Comparison of ENCODE assay signal across 8 cellular contexts in genomic region chr9:133031496-133031911, GRCh38. TPM values are rescaled to one million over a fixed set of nuclear protein-coding genes. Genes with fewer than 3 reads are reported as not detected.
DNase-seq lines count a peak whose midpoint lies in the region; ATAC-seq and TF ChIP-seq lines count a peak whose summit lies in the region.

No MANE protein-coding gene starts in this region.

- peak overlapping the region; percentile 56 for H3K27ac Mint-ChIP-seq in CD8-positive, alpha-beta T cell
- H3K27ac Mint-ChIP-seq in neural progenitor cell, result peak overlapping the region; percentile 100

- no peaks in the 10 kb centered on the region for H3K27me3 Mint-ChIP-seq in CD8-positive, alpha-beta T cell (ENCODE audit: low read depth)
- H3K27me3 Mint-ChIP-seq in neural progenitor cell (ENCODE audit: insufficient read depth, low read depth), result peaks cover 3% of the 10 kb centered on the region

- H3K9me3 Mint-ChIP-seq in CD8-positive, alpha-beta T cell, result no peaks in the 10 kb centered on the region
- H3K9me3 Mint-ChIP-seq in neural progenitor cell, result peaks cover 3% of the 10 kb centered on the region

- ATAC-seq in CD8-positive, alpha-beta T cell, result no peak
- no peak for ATAC-seq in HG02678 (IDR thresholded peaks at IDR 0.05; ENCODE audit: unreplicated experiment)
- no peak for ATAC-seq in left colon

- H3K4me3 Mint-ChIP-seq in CD8-positive, alpha-beta T cell, result peak overlapping the region; percentile 99
- H3K4me3 Mint-ChIP-seq in neural progenitor cell, result peak overlapping the region; percentile 100

- H3K9me2 ChIP-seq in MM.1S (replicated peaks; ENCODE audit: insufficient read depth, low read length), result no peaks in the 10 kb centered on the region

- peaks cover 59% of the 10 kb centered on the region for H3K4me1 Mint-ChIP-seq in CD8-positive, alpha-beta T cell (ENCODE audit: low read depth)
- peaks cover 25% of the 10 kb centered on the region for H3K4me1 Mint-ChIP-seq in neural progenitor cell

- H3K9ac ChIP-seq in MM.1S (ENCODE audit: low read length) (peak overlapping the region; percentile 91), neural progenitor cell (peak overlapping the region; percentile 93)

- peaks cover 27% of the 10 kb centered on the region for H3K4me1 ChIP-seq in CD8-positive, alpha-beta T cell (ENCODE audit: insufficient read depth, low read length)
- H3K4me1 ChIP-seq in MM.1S (ENCODE audit: low read length), result peaks cover 7% of the 10 kb centered on the region
- peaks cover 5% of the 10 kb centered on the region for H3K4me1 ChIP-seq in ectodermal cell (ENCODE audit: control insufficient read depth, insufficient read depth, low read length)
- peaks cover 15% of the 10 kb centered on the region for H3K4me1 ChIP-seq in neural progenitor cell

- no peaks in the 10 kb centered on the region for H3K9me3 ChIP-seq in CD8-positive, alpha-beta T cell (ENCODE audit: low read length)
- no peaks in the 10 kb centered on the region for H3K9me3 ChIP-seq in MM.1S (replicated peaks; ENCODE audit: insufficient read depth, low read length)
- no peaks in the 10 kb centered on the region for H3K9me3 ChIP-seq in ectodermal cell (ENCODE audit: control insufficient read depth, low read length)
- H3K9me3 ChIP-seq in neural progenitor cell (ENCODE audit: low read depth), result no peaks in the 10 kb centered on the region

- no peak for DNase-seq in CD8-positive, alpha-beta T cell
- DNase-seq in MM.1S (no peak), neural progenitor cell (ENCODE audit: low spot score) (peak; percentile 25), left colon (no peak), HCEC 1CT (no peak), occipital lobe (lab: John Stamatoyannopoulos, UW) (no peak)

- peak overlapping the region; percentile 75 for H3K27ac ChIP-seq in CD8-positive, alpha-beta T cell (ENCODE audit: low read depth, low read length)
- no peak overlapping the region for H3K27ac ChIP-seq in MM.1S (ENCODE audit: low read length)
- no peak overlapping the region for H3K27ac ChIP-seq in ectodermal cell (ENCODE audit: insufficient read depth, low read depth, low read length, poor library complexity, severe bottlenecking)
- H3K27ac ChIP-seq in neural progenitor cell, result no peak overlapping the region

- intact Hi-C loops in CD8-positive, alpha-beta T cell (cut with DNase I, micrococcal nuclease), result loop anchor here (2.0 to 10.0 kb wide), 8 partner anchors 87 to 1499 kb away; partner anchors contain the start of genes SLC2A6 (in 2 of the 2), GTF3C4 (in 1 of the 2), REXO4 (in 1 of the 2) and SURF6 (in 1 of the 2)
- intact Hi-C loops in left colon (cut with DNase I, micrococcal nuclease), result loop anchor here in 1 of 2 donors (10.0 kb wide), 1 partner anchor 113 kb away; no protein-coding TSS in a partner anchor

- no peaks in the 10 kb centered on the region for H4K20me1 ChIP-seq in MM.1S (ENCODE audit: insufficient read depth, low read length)
- H4K20me1 ChIP-seq in neural progenitor cell (ENCODE audit: low read depth), result peaks cover 52% of the 10 kb centered on the region

- 72 to 75% methylated on average over 10 of the region's 10 CpGs for WGBS in ectodermal cell, 2 experiments

- H3K4me2 ChIP-seq in MM.1S (ENCODE audit: low read depth, low read length) (peak overlapping the region; percentile 78), neural progenitor cell (peak overlapping the region; percentile 87)

- CTCF ChIA-PET in CD8-positive, alpha-beta T cell (lab: Charles Lee), result interaction anchor here (1.2 to 4.4 kb wide), 6 partner anchors 9 to 155 kb away, joined by 3 to 33 read pairs (median 12); no protein-coding TSS in a partner anchor

- no peaks in the 10 kb centered on the region for H3K36me3 ChIP-seq in CD8-positive, alpha-beta T cell (ENCODE audit: insufficient read depth, low read length)
- H3K36me3 ChIP-seq in MM.1S (replicated peaks; ENCODE audit: insufficient read depth, low read length), result no peaks in the 10 kb centered on the region
- peaks cover 7% of the 10 kb centered on the region for H3K36me3 ChIP-seq in ectodermal cell (ENCODE audit: control insufficient read depth, insufficient read depth, low read length)
- H3K36me3 ChIP-seq in neural progenitor cell, result no peaks in the 10 kb centered on the region

- H3K27me3 ChIP-seq in CD8-positive, alpha-beta T cell (ENCODE audit: insufficient read depth, low read length), result no peaks in the 10 kb centered on the region
- H3K27me3 ChIP-seq in MM.1S (replicated peaks; ENCODE audit: insufficient read depth, low read length) (no peaks in the 10 kb centered on the region), ectodermal cell (ENCODE audit: control insufficient read depth, insufficient read depth, low read length, poor library complexity, severe bottlenecking) (no peaks in the 10 kb centered on the region), neural progenitor cell (no peaks in the 10 kb centered on the region)

- no peaks in the 10 kb centered on the region for H3F3A ChIP-seq in MM.1S (ENCODE audit: insufficient read depth, low read length)
- no peaks in the 10 kb centered on the region for H3F3A ChIP-seq in neural progenitor cell (ENCODE audit: low read depth)

- POLR2A ChIA-PET in CD8-positive, alpha-beta T cell (lab: Charles Lee), result interaction anchor here (0.7 to 2.3 kb wide), 18 partner anchors 9 to 1033 kb away, joined by 3 to 16 read pairs (median 4); partner anchors contain the start of genes DDX31 and TSC1

- peak overlapping the region; percentile 98; the same call in 1 of the 2 replicates for H2AFZ ChIP-seq in MM.1S (ENCODE audit: low read length)
- no peak overlapping the region for H2AFZ ChIP-seq in neural progenitor cell (replicated peaks)

- H3K36me3 Mint-ChIP-seq in CD8-positive, alpha-beta T cell, result peaks cover 19% of the 10 kb centered on the region
- H3K36me3 Mint-ChIP-seq in neural progenitor cell, result peaks cover 31% of the 10 kb centered on the region

- H3K4me3 ChIP-seq in CD8-positive, alpha-beta T cell (ENCODE audit: low read depth, low read length), result peak overlapping the region; percentile 60
- peak overlapping the region; percentile 100 for H3K4me3 ChIP-seq in MM.1S (ENCODE audit: low read length)
- H3K4me3 ChIP-seq in ectodermal cell (ENCODE audit: insufficient read depth, low read depth, low read length), result peak overlapping the region; percentile 88
- peak overlapping the region; percentile 89 for H3K4me3 ChIP-seq in neural progenitor cell

- H3K79me2 ChIP-seq in MM.1S (ENCODE audit: low read length) (peaks cover 63% of the 10 kb centered on the region), neural progenitor cell (ENCODE audit: low read depth) (peaks cover 63% of the 10 kb centered on the region)

- TF ChIP-seq CTCF in CD8-positive, alpha-beta T cell (IDR thresholded peaks at IDR 0.05), result no peak
- TF ChIP-seq CTCF in MM.1S (IDR thresholded peaks at IDR 0.05; ENCODE audit: low read length) (no peak), neural progenitor cell (IDR thresholded peaks at IDR 0.05) (no peak)

RNA-seq across cellular contexts. Expression of gene GTF3C5, which starts 0.7 kb away (rescaled TPM):
- total RNA-seq in CD8-positive, alpha-beta T cell, result 10 to 100 TPM; 54.1 to 58.7 TPM
- polyA plus RNA-seq in ectodermal cell (2013, experiment 1 of 4), result 102 TPM
- polyA plus RNA-seq in ectodermal cell (2013, experiment 2 of 4), result 96.5 TPM
- 82.1 TPM for polyA plus RNA-seq in ectodermal cell (2013, experiment 3 of 4)
- 80.9 TPM for polyA plus RNA-seq in ectodermal cell (2013, experiment 4 of 4)
- total RNA-seq in neural progenitor cell (ENCODE audit: low replicate concordance), result 77.9 and 119 TPM in 2 replicates
- total RNA-seq in left colon, result 10 to 100 TPM; 39.0 to 44.4 TPM
- 29.2 TPM for total RNA-seq in occipital lobe

RNA-seq across cellular contexts. Expression of gene CEL, which starts 30.3 kb away (rescaled TPM):
- total RNA-seq in CD8-positive, alpha-beta T cell, result under 1 TPM; 0.19 to 0.30 TPM
- polyA plus RNA-seq in ectodermal cell (2013, experiment 1 of 4), result 3.6 TPM
- polyA plus RNA-seq in ectodermal cell (2013, experiment 2 of 4), result 2.6 TPM
- 1.7 TPM for polyA plus RNA-seq in ectodermal cell (2013, experiment 3 of 4)
- 2.1 TPM for polyA plus RNA-seq in ectodermal cell (2013, experiment 4 of 4)
- 1.0 and 2.2 TPM in 2 replicates for total RNA-seq in neural progenitor cell (ENCODE audit: low replicate concordance)
- 1 to 10 TPM in 1 of 2 donors, under 1 TPM in 1; 0.64 to 2.4 TPM for total RNA-seq in left colon
- not detected for total RNA-seq in occipital lobe

RNA-seq across cellular contexts. Expression of gene GFI1B, which starts 53.0 kb away (rescaled TPM):
- total RNA-seq in CD8-positive, alpha-beta T cell, result not detected
- 0.50 TPM for polyA plus RNA-seq in ectodermal cell (2013, experiment 1 of 4)
- polyA plus RNA-seq in ectodermal cell (2013, experiment 2 of 4), result 0.37 TPM
- 0.32 TPM for polyA plus RNA-seq in ectodermal cell (2013, experiment 3 of 4)
- 0.24 TPM for polyA plus RNA-seq in ectodermal cell (2013, experiment 4 of 4)
- total RNA-seq in neural progenitor cell (ENCODE audit: low replicate concordance) (0.28 TPM in 1 of 2 replicates, not detected in the other), left colon (1 to 10 TPM in 1 of 2 donors, under 1 TPM in 1; 0.89 to 1.3 TPM), occipital lobe (not detected)
